20 cellular contexts compared by ENCODE assay signal in the genomic region with DNA sequence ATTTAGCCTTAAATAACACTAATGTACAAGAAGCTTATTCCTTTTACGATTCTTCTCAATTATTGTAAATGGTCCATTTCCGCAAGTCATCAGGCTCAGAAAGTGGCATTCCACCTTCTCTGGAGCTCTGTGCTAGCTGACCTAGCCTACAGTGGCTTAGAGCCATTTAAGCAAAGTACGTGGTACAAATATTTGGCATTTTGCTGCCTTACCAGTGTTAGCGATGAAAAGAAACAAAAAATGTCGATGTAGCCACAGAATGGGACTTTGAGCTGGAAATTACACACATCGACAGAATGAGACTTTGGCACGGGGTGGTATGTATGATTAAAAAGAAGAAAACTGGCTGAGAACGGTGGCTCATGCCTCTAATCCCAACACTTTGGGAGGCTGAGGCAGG. TPM values are rescaled to one million over a fixed set of nuclear protein-coding genes. Genes with fewer than 3 reads are reported as not detected.
DNase-seq lines count a peak whose midpoint lies in the region; ATAC-seq and TF ChIP-seq lines count a peak whose summit lies in the region.
"Had no signal": no experiment of that assay in that cellular context is flagged by ENCODE, and none has a peak within 500 bp of the region (broad histone marks: within the 10 kb centered on the region; RNA-seq: fewer than 3 reads in every experiment).

No MANE protein-coding gene starts in this region.

- no peak overlapping the region for H3K23ac ChIP-seq in trophoblast cell (ENCODE audit: low read length)

- H3K27me3 ChIP-seq in trophoblast cell (ENCODE audit: insufficient read depth, low read length) (no peaks in the 10 kb centered on the region), sigmoid colon (no peaks in the 10 kb centered on the region)
- H3K27me3 ChIP-seq: MG63, SJSA1, transverse colon had no signal

- H3K27ac ChIP-seq in KOPT-K1 (ENCODE audit: low read depth, low read length, poor library complexity, severe bottlenecking) (peak overlapping the region; percentile 21), trophoblast cell (ENCODE audit: low read depth, low read length) (peak overlapping the region; percentile 84), sigmoid colon (no peak overlapping the region)
- H3K27ac ChIP-seq: SJSA1, transverse colon had no signal

- peak overlapping the region; percentile 95 for H2BK12ac ChIP-seq in trophoblast cell (ENCODE audit: low read length)

- no CpG with 5 or more reads among the region's 8 CpGs for WGBS in trophoblast cell (ENCODE audit: extremely low coverage, insufficient coverage, insufficient read length)
- 94% methylated on average over 8 of the region's 8 CpGs for WGBS in sigmoid colon, 2 donors

- H3K4me1 ChIP-seq in trophoblast cell (ENCODE audit: control insufficient read depth in 1 of 2, insufficient read depth in 2 of 2, low read length in 2 of 2) (peaks cover 22 to 29% of the 10 kb centered on the region in 2 experiments), sigmoid colon (no peaks in the 10 kb centered on the region)
- H3K4me1 ChIP-seq: SJSA1, transverse colon had no signal

- no peak for TF ChIP-seq POLR2A in sigmoid colon (IDR thresholded peaks at IDR 0.05)

- peaks cover 20% of the 10 kb centered on the region for H3K4me1 Mint-ChIP-seq in T-helper 2 cell treated with Interferon-gamma antibody and Interleukin-4, amounts not matched to agents 5 μg/mL and 100 μg/mL, for 36 hours (ENCODE audit: low read depth)

- peak overlapping the region; percentile 77 for H3K4ac ChIP-seq in trophoblast cell (ENCODE audit: low read depth, low read length)

- intact Hi-C loops in sigmoid colon (cut with DNase I) = no loop called here

- peaks cover 4% of the 10 kb centered on the region for H3K9me3 ChIP-seq in KOPT-K1 (ENCODE audit: insufficient read depth, low read length, poor library complexity, severe bottlenecking)
- no peaks in the 10 kb centered on the region for H3K9me3 ChIP-seq in trophoblast cell (ENCODE audit: insufficient read depth, low read depth, low read length)
- H3K9me3 ChIP-seq in sigmoid colon = no peaks in the 10 kb centered on the region
- H3K9me3 ChIP-seq: mucosa of descending colon, SJSA1, transverse colon had no signal

- peaks cover 10% of the 10 kb centered on the region for H3K9me3 Mint-ChIP-seq in T-helper 2 cell treated with Interferon-gamma antibody and Interleukin-4, amounts not matched to agents 5 μg/mL and 100 μg/mL, for 36 hours

- peak overlapping the region; percentile 75 for H3K4me3 Mint-ChIP-seq in T-helper 2 cell treated with Interferon-gamma antibody and Interleukin-4, amounts not matched to agents 5 μg/mL and 100 μg/mL, for 36 hours
- H3K4me3 Mint-ChIP-seq: CD14-positive monocyte had no signal

- no peak overlapping the region for H4K12ac ChIP-seq in trophoblast cell (ENCODE audit: low read depth, low read length)

- H3K4me3 ChIP-seq in trophoblast cell (ENCODE audit: low read depth, low read length) (no peak overlapping the region), sigmoid colon (no peak overlapping the region)
- H3K4me3 ChIP-seq: MG63, mucosa of descending colon, SJSA1, transverse colon had no signal

- peak overlapping the region; percentile 58 for H4K8ac ChIP-seq in trophoblast cell (ENCODE audit: low read depth, low read length)

- H3K18ac ChIP-seq in trophoblast cell (ENCODE audit: low read length) = peak overlapping the region; percentile 56

- ATAC-seq in GM19023 (IDR thresholded peaks at IDR 0.05; ENCODE audit: unreplicated experiment) = no peak
- ATAC-seq: HCT116 had no signal

- no peak for DNase-seq in T-helper 2 cell treated with Interferon-gamma antibody and Interleukin-4, amounts not matched to agents 5 μg/mL and 100 μg/mL, for 36 hours (ENCODE audit: low spot score)
- no peak for DNase-seq in T-helper 2 cell
- peak; percentile 46 for DNase-seq in astrocyte of the hippocampus (ENCODE audit: low read depth, low spot score)
- DNase-seq in trophoblast cell = peak; percentile 46 to 85
- no peak for DNase-seq in DMS114 treated with DMSO at 0.1 percent for 48 hours (lab: John Stamatoyannopoulos, UW; ENCODE audit: unreplicated experiment)
- no peak for DNase-seq in sigmoid colon
- DNase-seq: effector memory CD4-positive, alpha-beta T cell; MG63; mucosa of descending colon; NCI-H187; transverse colon had no signal

- H3K36me3 ChIP-seq in KOPT-K1 (ENCODE audit: insufficient read depth, low read length) (no peaks in the 10 kb centered on the region), trophoblast cell (ENCODE audit: control insufficient read depth in 1 of 2, insufficient read depth in 2 of 2, low read length in 2 of 2) (no peaks in the 10 kb centered on the region), sigmoid colon (no peaks in the 10 kb centered on the region)
- H3K36me3 ChIP-seq: MG63, SJSA1, transverse colon had no signal

- H3K79me1 ChIP-seq in trophoblast cell (ENCODE audit: low read length) = peaks cover 14% of the 10 kb centered on the region

- no peaks in the 10 kb centered on the region for H3K36me3 Mint-ChIP-seq in T-helper 2 cell treated with Interferon-gamma antibody and Interleukin-4, amounts not matched to agents 5 μg/mL and 100 μg/mL, for 36 hours (ENCODE audit: low read depth)
- H3K36me3 Mint-ChIP-seq: CD14-positive monocyte had no signal

- peak overlapping the region; percentile 78 for H2AK5ac ChIP-seq in trophoblast cell (ENCODE audit: low read length)

- H4K91ac ChIP-seq in trophoblast cell (ENCODE audit: low read depth, low read length) = peak overlapping the region; percentile 87

- H2BK120ac ChIP-seq in trophoblast cell (ENCODE audit: insufficient read depth, low read length, poor library complexity) = peak overlapping the region; percentile 74

- peak overlapping the region; percentile 80 for H3K14ac ChIP-seq in trophoblast cell (ENCODE audit: low read length)

- H2BK5ac ChIP-seq in trophoblast cell (ENCODE audit: low read depth, low read length, poor library complexity) = peak overlapping the region; percentile 80

- peak overlapping the region; percentile 91 for H3K27ac Mint-ChIP-seq in T-helper 2 cell treated with Interferon-gamma antibody and Interleukin-4, amounts not matched to agents 5 μg/mL and 100 μg/mL, for 36 hours
- H3K27ac Mint-ChIP-seq: CD14-positive monocyte had no signal

- no peak overlapping the region for H3K9ac ChIP-seq in trophoblast cell (ENCODE audit: low read length)

- no peak overlapping the region for H2AFZ ChIP-seq in trophoblast cell (ENCODE audit: insufficient read depth, low read length, poor library complexity)

- H3K79me2 ChIP-seq in trophoblast cell (ENCODE audit: control insufficient read depth, insufficient read depth, low read length, poor library complexity) = peaks cover 1% of the 10 kb centered on the region

- no peaks in the 10 kb centered on the region for H3K27me3 Mint-ChIP-seq in T-helper 2 cell treated with Interferon-gamma antibody and Interleukin-4, amounts not matched to agents 5 μg/mL and 100 μg/mL, for 36 hours (ENCODE audit: low read depth)

- no peak for TF ChIP-seq EP300 in sigmoid colon (IDR thresholded peaks at IDR 0.05)

- TF ChIP-seq CTCF in sigmoid colon (IDR thresholded peaks at IDR 0.05) = no peak

- no peak overlapping the region for H3K4me2 ChIP-seq in trophoblast cell (ENCODE audit: low read length)

RNA-seq across cellular contexts. Expression of gene OVAAL, which starts 26.1 kb away (rescaled TPM):
- not detected in 2 replicates for polyA plus RNA-seq in trophoblast cell (2013)
- total RNA-seq in sigmoid colon = not detected
- not detected for polyA plus RNA-seq in sigmoid colon
- total RNA-seq: A172, kidney epithelial cell, mucosa of descending colon, omental fat pad, SJSA1, skeletal muscle tissue had no signal
- polyA plus RNA-seq: CD14-positive monocyte had no signal

RNA-seq across cellular contexts. Expression of gene XPR1, which starts 47.0 kb away (rescaled TPM):
- 26.3 and 26.6 TPM in 2 replicates for polyA plus RNA-seq in trophoblast cell (2013)
- total RNA-seq in sigmoid colon = 10 to 100 TPM; 11.1 to 18.8 (median 14.9) TPM
- 10 to 100 TPM in 1 of 3 donors, 1 to 10 TPM in 2; 1.8 to 11.3 (median 2.3) TPM for polyA plus RNA-seq in sigmoid colon

Comparison
In these comparisons a context has a peak if more than half of its experiments do, and no peak if none do; other contexts are left out.
1. DNase-seq: peak in astrocyte of the hippocampus (single experiment) and trophoblast cell (2 of 2); none in T-helper 2 cell treated with Interferon-gamma antibody and Interleukin-4, amounts not matched to agents 5 μg/mL and 100 μg/mL, for 36 hours (single experiment), T-helper 2 cell (0 of 5), DMS114 treated with DMSO at 0.1 percent for 48 hours (single experiment) and sigmoid colon (single experiment).
2. H3K27ac ChIP-seq: peak in KOPT-K1 (single experiment) and trophoblast cell (single experiment); none in sigmoid colon (0 of 4).